ENCODE assay signal across 9 cellular contexts in genomic region chr1:92482404-92482664, GRCh38. TPM values are rescaled to one million over a fixed set of nuclear protein-coding genes. Genes with fewer than 3 reads are reported as not detected.
DNase-seq lines count a peak whose midpoint lies in the region; ATAC-seq and TF ChIP-seq lines count a peak whose summit lies in the region.
"Had no signal": no experiment of that assay in that cellular context is flagged by ENCODE, and none has a peak within 500 bp of the region (broad histone marks: within the 10 kb centered on the region; RNA-seq: fewer than 3 reads in every experiment).

No MANE protein-coding gene starts in this region.

- H2AFZ ChIP-seq in fibroblast of lung (ENCODE audit: low read length), result no peak overlapping the region

- H3K27ac Mint-ChIP-seq in CD8-positive, alpha-beta memory T cell, result peak overlapping the region; percentile 41 to 94 (median 85)
- H3K27ac Mint-ChIP-seq in osteocyte (ENCODE audit: unreplicated experiment), result no peak overlapping the region

- no peaks in the 10 kb centered on the region for H3K27me3 ChIP-seq in CD8-positive, alpha-beta memory T cell (ENCODE audit: insufficient read depth, low read length, poor library complexity, severe bottlenecking)
- H3K27me3 ChIP-seq in fibroblast of lung (ENCODE audit: control insufficient read depth, insufficient read depth, low read length), result peaks cover 81% of the 10 kb centered on the region

- peaks cover 0 to 3% of the 10 kb centered on the region in 2 donors for H3K27me3 Mint-ChIP-seq in CD8-positive, alpha-beta memory T cell
- H3K27me3 Mint-ChIP-seq in osteocyte (ENCODE audit: unreplicated experiment), result peaks cover 82% of the 10 kb centered on the region

- DNase-seq in CD8-positive, alpha-beta memory T cell, result no peak
- DNase-seq in NB4 (ENCODE audit: low read depth) (no peak), fibroblast of lung (ENCODE audit: low read depth in 2 of 2) (peak in 1 of 2 donors; percentile 35), osteocyte (ENCODE audit: extremely low spot score, unreplicated experiment) (no peak), SHP77 treated with DMSO at 0.1 percent for 48 hours (lab: John Stamatoyannopoulos, UW) (no peak), NCI-H187 (lab: John Stamatoyannopoulos, UW) (no peak), anterior cingulate cortex (lab: John Stamatoyannopoulos, UW) (no peak)
- DNase-seq: hippocampal formation had no signal

- no peak for ATAC-seq in HG03025 (IDR thresholded peaks at IDR 0.05; ENCODE audit: low FRiP score, unreplicated experiment)

- H3K79me2 ChIP-seq in fibroblast of lung (ENCODE audit: control insufficient read depth, insufficient read depth, low read length), result no peaks in the 10 kb centered on the region

- TF ChIP-seq POLR2A in NB4 (IDR thresholded peaks at IDR 0.05; ENCODE audit: extremely low read depth, insufficient read length), result no peak

- peak overlapping the region; percentile 90 to 100 (median 93) for H3K4me3 Mint-ChIP-seq in CD8-positive, alpha-beta memory T cell
- peak overlapping the region; percentile 68 for H3K4me3 Mint-ChIP-seq in osteocyte (ENCODE audit: unreplicated experiment)

- POLR2A ChIA-PET in CD8-positive, alpha-beta memory T cell (lab: Charles Lee), result interaction anchor here (0.9 to 2.7 kb wide), 9 partner anchors 8 to 172 kb away, joined by 3 to 17 read pairs (median 7); no protein-coding TSS in a partner anchor

- H3K36me3 ChIP-seq in CD8-positive, alpha-beta memory T cell (ENCODE audit: insufficient read depth, low read length), result peaks cover 6% of the 10 kb centered on the region
- no peaks in the 10 kb centered on the region for H3K36me3 ChIP-seq in fibroblast of lung (ENCODE audit: control insufficient read depth, insufficient read depth, low read length)

- H3K4me1 Mint-ChIP-seq in CD8-positive, alpha-beta memory T cell, result peaks cover 42 to 55% (median 46%) of the 10 kb centered on the region in 3 donors
- peaks cover 55% of the 10 kb centered on the region for H3K4me1 Mint-ChIP-seq in osteocyte (ENCODE audit: unreplicated experiment)

- TF ChIP-seq CTCF in NB4 (IDR thresholded peaks at IDR 0.05; ENCODE audit: low read depth, low read length), result no peak
- no peak for TF ChIP-seq CTCF in fibroblast of lung (conservative IDR thresholded peaks at IDR 0.05 in 1 of 2, IDR thresholded peaks at IDR 0.05 in 1 of 2; ENCODE audit: low read depth in 1 of 2, low read length in 2 of 2)
- no peak for TF ChIP-seq CTCF in osteocyte (IDR thresholded peaks at IDR 0.05)

- H3K9me3 ChIP-seq in CD8-positive, alpha-beta memory T cell (ENCODE audit: low read length), result no peaks in the 10 kb centered on the region
- no peaks in the 10 kb centered on the region for H3K9me3 ChIP-seq in fibroblast of lung (ENCODE audit: control insufficient read depth, insufficient read depth, low read depth, low read length)

- H3K27ac ChIP-seq in CD8-positive, alpha-beta memory T cell (ENCODE audit: low read depth, low read length), result peak overlapping the region; percentile 43
- no peak overlapping the region for H3K27ac ChIP-seq in fibroblast of lung (ENCODE audit: insufficient read depth, low read length)

- H3K9ac ChIP-seq in fibroblast of lung (ENCODE audit: insufficient read depth, low read length), result no peak overlapping the region

- H3K4me2 ChIP-seq in fibroblast of lung (ENCODE audit: extremely low read depth, insufficient read depth, low read length), result peak overlapping the region; percentile 79

- H3K4me3 ChIP-seq in CD8-positive, alpha-beta memory T cell (ENCODE audit: low read length), result peak overlapping the region; percentile 94
- H3K4me3 ChIP-seq in NB4 (ENCODE audit: low read depth, low read length) (peak overlapping the region; percentile 99), fibroblast of lung (replicated peaks in 1 of 4; ENCODE audit: control extremely low read depth in 1 of 4, insufficient read depth in 1 of 4, low read depth in 3 of 4, low read length in 4 of 4) (peak overlapping the region in 3 of 4 experiments; percentile 14 to 39 (median 28))

- CTCF ChIA-PET in CD8-positive, alpha-beta memory T cell (lab: Charles Lee), result interaction anchor here (0.8 to 7.1 kb wide), 8 partner anchors 8 to 182 kb away, joined by 3 to 63 read pairs (median 4); no protein-coding TSS in a partner anchor

- no peaks in the 10 kb centered on the region for H4K20me1 ChIP-seq in fibroblast of lung (ENCODE audit: control insufficient read depth, extremely low read depth, insufficient read depth, low read length)

- H3K36me3 Mint-ChIP-seq in CD8-positive, alpha-beta memory T cell, result peaks cover 9 to 76% (median 16%) of the 10 kb centered on the region in 3 donors
- H3K36me3 Mint-ChIP-seq in osteocyte (ENCODE audit: unreplicated experiment), result no peaks in the 10 kb centered on the region

- peaks cover 35% of the 10 kb centered on the region for H3K4me1 ChIP-seq in CD8-positive, alpha-beta memory T cell (ENCODE audit: insufficient read depth, low read length)
- no peaks in the 10 kb centered on the region for H3K4me1 ChIP-seq in fibroblast of lung (ENCODE audit: control insufficient read depth, extremely low read depth, insufficient read depth, low read length)

- H3K9me3 Mint-ChIP-seq in CD8-positive, alpha-beta memory T cell, result no peaks in the 10 kb centered on the region
- H3K9me3 Mint-ChIP-seq in osteocyte (ENCODE audit: unreplicated experiment), result no peaks in the 10 kb centered on the region

RNA-seq across cellular contexts. Expression of gene GFI1, which starts 4.4 kb away (rescaled TPM):
- 10 to 100 TPM; 70.9 to 74.6 TPM for total RNA-seq in CD8-positive, alpha-beta memory T cell
- polyA plus RNA-seq in CD8-positive, alpha-beta memory T cell, result 26.0 TPM
- total RNA-seq in fibroblast of lung (under 0.01 TPM in 1 of 2 replicates, not detected in the other), osteocyte (0.11 and 0.18 TPM in 2 replicates)
- 0.06 and 0.10 TPM in 2 replicates for polyA plus RNA-seq in fibroblast of lung
- 0.06 TPM in 2 replicates for polyA plus RNA-seq in fibroblast of lung (2012)
- not detected in 2 replicates for polyA minus RNA-seq in fibroblast of lung (ENCODE audit: low replicate concordance)

Comparison
In these comparisons a context has a peak if more than half of its experiments do, and no peak if none do; other contexts are left out.
1. H3K4me3 ChIP-seq: peak in every context shown above with its lines; median percentile 99 in NB4; 94 in CD8-positive, alpha-beta memory T cell; 28 in fibroblast of lung.
2. RNA of gene GFI1, which starts 4.4 kb away (total RNA-seq): 70.9 to 74.6 TPM in CD8-positive, alpha-beta memory T cell; 0.11 to 0.18 TPM in osteocyte and under 0.01 TPM in fibroblast of lung; every median in the first group is over 10 times any median in the second.